In the genomic region with DNA sequence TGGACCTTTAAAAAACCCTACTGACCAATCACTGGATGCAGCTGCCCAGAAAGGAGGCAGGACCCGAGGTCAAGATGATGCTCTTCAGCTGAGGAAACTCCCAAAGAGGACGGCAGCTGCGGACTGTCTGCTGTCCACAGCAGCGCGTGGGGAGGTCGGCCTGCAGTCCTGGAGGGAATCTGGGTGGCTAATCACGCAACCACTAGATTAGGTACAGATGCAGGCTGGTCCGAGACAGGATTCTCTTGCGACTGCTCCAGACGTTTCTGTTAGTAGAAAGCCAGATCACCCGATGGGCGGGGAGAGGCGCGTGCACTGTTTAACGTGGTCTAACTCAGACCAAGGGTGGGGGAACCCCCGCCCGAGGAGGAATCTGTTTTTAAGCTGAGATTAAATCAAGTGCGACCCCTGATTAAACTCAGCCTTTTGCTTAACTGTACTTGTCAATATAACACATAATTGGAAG, we compare ENCODE assay signal across 1 cellular context.
TF ChIP-seq lines count a peak whose summit lies in the region.

No MANE protein-coding gene starts in this region.

TF ChIP-seq in H1, 55 proteins besides CTCF, POLR2A, EP300 and RAD21:
- TF ChIP-seq KDM1A (IDR thresholded peaks at IDR 0.05; ENCODE audit: borderline replicate concordance, low read length) = no peak
- no peak for TF ChIP-seq TCF12 (IDR thresholded peaks at IDR 0.05; ENCODE audit: low read depth, low read length)
- TF ChIP-seq JUN (IDR thresholded peaks at IDR 0.05; ENCODE audit: low read depth, low read length) = no peak
- no peak for TF ChIP-seq RFX5 (IDR thresholded peaks at IDR 0.05; ENCODE audit: borderline replicate concordance, low read depth, low read length)
- TF ChIP-seq SUZ12 (IDR thresholded peaks at IDR 0.05; ENCODE audit: low read length) = no peak
- no peak for TF ChIP-seq MAFK (IDR thresholded peaks at IDR 0.05; ENCODE audit: low read depth, low read length)
- TF ChIP-seq HDAC2 (IDR thresholded peaks at IDR 0.05; ENCODE audit: borderline replicate concordance in 1 of 2, low read depth in 2 of 2, low read length in 2 of 2) = no peak
- TF ChIP-seq, protein P1, sequence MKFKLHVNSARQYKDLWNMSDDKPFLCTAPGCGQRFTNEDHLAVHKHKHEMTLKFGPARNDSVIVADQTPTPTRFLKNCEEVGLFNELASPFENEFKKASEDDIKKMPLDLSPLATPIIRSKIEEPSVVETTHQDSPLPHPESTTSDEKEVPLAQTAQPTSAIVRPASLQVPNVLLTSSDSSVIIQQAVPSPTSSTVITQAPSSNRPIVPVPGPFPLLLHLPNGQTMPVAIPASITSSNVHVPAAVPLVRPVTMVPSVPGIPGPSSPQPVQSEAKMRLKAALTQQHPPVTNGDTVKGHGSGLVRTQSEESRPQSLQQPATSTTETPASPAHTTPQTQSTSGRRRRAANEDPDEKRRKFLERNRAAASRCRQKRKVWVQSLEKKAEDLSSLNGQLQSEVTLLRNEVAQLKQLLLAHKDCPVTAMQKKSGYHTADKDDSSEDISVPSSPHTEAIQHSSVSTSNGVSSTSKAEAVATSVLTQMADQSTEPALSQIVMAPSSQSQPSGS (IDR thresholded peaks at IDR 0.05; ENCODE audit: low read length) = no peak
- no peak for TF ChIP-seq CBX8 (IDR thresholded peaks at IDR 0.05; ENCODE audit: borderline replicate concordance, low read depth, low read length)
- TF ChIP-seq NANOG (IDR thresholded peaks at IDR 0.05; ENCODE audit: insufficient read depth, low read depth, low read length, poor library complexity, severe bottlenecking) = no peak
- no peak for TF ChIP-seq SIN3A (conservative IDR thresholded peaks at IDR 0.05 in 1 of 2, IDR thresholded peaks at IDR 0.05 in 1 of 2; ENCODE audit: low read depth in 1 of 2, low read length in 2 of 2)
- TF ChIP-seq SP4 (IDR thresholded peaks at IDR 0.05; ENCODE audit: low read length) = no peak
- TF ChIP-seq RXRA (IDR thresholded peaks at IDR 0.05; ENCODE audit: insufficient read depth, low read depth, low read length) = no peak
- TF ChIP-seq, protein P2, sequence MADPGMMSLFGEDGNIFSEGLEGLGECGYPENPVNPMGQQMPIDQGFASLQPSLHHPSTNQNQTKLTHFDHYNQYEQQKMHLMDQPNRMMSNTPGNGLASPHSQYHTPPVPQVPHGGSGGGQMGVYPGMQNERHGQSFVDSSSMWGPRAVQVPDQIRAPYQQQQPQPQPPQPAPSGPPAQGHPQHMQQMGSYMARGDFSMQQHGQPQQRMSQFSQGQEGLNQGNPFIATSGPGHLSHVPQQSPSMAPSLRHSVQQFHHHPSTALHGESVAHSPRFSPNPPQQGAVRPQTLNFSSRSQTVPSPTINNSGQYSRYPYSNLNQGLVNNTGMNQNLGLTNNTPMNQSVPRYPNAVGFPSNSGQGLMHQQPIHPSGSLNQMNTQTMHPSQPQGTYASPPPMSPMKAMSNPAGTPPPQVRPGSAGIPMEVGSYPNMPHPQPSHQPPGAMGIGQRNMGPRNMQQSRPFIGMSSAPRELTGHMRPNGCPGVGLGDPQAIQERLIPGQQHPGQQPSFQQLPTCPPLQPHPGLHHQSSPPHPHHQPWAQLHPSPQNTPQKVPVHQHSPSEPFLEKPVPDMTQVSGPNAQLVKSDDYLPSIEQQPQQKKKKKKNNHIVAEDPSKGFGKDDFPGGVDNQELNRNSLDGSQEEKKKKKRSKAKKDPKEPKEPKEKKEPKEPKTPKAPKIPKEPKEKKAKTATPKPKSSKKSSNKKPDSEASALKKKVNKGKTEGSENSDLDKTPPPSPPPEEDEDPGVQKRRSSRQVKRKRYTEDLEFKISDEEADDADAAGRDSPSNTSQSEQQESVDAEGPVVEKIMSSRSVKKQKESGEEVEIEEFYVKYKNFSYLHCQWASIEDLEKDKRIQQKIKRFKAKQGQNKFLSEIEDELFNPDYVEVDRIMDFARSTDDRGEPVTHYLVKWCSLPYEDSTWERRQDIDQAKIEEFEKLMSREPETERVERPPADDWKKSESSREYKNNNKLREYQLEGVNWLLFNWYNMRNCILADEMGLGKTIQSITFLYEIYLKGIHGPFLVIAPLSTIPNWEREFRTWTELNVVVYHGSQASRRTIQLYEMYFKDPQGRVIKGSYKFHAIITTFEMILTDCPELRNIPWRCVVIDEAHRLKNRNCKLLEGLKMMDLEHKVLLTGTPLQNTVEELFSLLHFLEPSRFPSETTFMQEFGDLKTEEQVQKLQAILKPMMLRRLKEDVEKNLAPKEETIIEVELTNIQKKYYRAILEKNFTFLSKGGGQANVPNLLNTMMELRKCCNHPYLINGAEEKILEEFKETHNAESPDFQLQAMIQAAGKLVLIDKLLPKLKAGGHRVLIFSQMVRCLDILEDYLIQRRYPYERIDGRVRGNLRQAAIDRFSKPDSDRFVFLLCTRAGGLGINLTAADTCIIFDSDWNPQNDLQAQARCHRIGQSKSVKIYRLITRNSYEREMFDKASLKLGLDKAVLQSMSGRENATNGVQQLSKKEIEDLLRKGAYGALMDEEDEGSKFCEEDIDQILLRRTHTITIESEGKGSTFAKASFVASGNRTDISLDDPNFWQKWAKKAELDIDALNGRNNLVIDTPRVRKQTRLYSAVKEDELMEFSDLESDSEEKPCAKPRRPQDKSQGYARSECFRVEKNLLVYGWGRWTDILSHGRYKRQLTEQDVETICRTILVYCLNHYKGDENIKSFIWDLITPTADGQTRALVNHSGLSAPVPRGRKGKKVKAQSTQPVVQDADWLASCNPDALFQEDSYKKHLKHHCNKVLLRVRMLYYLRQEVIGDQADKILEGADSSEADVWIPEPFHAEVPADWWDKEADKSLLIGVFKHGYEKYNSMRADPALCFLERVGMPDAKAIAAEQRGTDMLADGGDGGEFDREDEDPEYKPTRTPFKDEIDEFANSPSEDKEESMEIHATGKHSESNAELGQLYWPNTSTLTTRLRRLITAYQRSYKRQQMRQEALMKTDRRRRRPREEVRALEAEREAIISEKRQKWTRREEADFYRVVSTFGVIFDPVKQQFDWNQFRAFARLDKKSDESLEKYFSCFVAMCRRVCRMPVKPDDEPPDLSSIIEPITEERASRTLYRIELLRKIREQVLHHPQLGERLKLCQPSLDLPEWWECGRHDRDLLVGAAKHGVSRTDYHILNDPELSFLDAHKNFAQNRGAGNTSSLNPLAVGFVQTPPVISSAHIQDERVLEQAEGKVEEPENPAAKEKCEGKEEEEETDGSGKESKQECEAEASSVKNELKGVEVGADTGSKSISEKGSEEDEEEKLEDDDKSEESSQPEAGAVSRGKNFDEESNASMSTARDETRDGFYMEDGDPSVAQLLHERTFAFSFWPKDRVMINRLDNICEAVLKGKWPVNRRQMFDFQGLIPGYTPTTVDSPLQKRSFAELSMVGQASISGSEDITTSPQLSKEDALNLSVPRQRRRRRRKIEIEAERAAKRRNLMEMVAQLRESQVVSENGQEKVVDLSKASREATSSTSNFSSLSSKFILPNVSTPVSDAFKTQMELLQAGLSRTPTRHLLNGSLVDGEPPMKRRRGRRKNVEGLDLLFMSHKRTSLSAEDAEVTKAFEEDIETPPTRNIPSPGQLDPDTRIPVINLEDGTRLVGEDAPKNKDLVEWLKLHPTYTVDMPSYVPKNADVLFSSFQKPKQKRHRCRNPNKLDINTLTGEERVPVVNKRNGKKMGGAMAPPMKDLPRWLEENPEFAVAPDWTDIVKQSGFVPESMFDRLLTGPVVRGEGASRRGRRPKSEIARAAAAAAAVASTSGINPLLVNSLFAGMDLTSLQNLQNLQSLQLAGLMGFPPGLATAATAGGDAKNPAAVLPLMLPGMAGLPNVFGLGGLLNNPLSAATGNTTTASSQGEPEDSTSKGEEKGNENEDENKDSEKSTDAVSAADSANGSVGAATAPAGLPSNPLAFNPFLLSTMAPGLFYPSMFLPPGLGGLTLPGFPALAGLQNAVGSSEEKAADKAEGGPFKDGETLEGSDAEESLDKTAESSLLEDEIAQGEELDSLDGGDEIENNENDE (IDR thresholded peaks at IDR 0.05; ENCODE audit: insufficient replicate concordance, low read length) = no peak
- no peak for TF ChIP-seq ASH2L (IDR thresholded peaks at IDR 0.05; ENCODE audit: low read length)
- no peak for TF ChIP-seq JUND (IDR thresholded peaks at IDR 0.05; ENCODE audit: low read length)
- TF ChIP-seq EGR1 (IDR thresholded peaks at IDR 0.05; ENCODE audit: borderline replicate concordance, low read depth, low read length) = no peak
- no peak for TF ChIP-seq FOSL1 (IDR thresholded peaks at IDR 0.05; ENCODE audit: insufficient read depth, low read depth, low read length)
- TF ChIP-seq CTBP2 (IDR thresholded peaks at IDR 0.05; ENCODE audit: borderline replicate concordance, insufficient read depth, insufficient read length, low read length) = no peak
- TF ChIP-seq EZH2 (IDR thresholded peaks at IDR 0.05; ENCODE audit: low read depth, low read length, severe bottlenecking) = no peak
